ENCODE assay signal across 21 cellular contexts in the genomic region with DNA sequence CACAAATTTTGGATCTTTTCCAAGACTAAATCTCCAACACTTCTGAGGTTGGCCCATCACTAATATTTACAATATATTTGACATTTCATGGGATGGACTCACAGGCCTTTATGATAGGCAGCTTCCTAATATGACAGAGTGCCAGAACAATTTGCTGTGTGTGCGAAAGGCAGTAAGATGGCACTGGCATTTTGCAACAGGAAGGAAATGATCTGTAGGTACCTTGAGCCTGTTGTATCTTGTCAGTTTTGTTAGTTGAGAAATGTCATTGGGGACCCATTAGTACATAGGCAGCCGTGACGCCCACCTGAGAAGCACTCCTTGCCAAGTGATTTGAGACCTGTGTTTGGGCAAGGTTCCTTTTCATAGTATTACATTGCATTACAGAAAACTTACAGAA.
"Had no signal": no experiment of that assay in that cellular context is flagged by ENCODE, and none has a peak within 500 bp of the region (broad histone marks: within the 10 kb centered on the region; RNA-seq: fewer than 3 reads in every experiment).

No MANE protein-coding gene starts in this region.

- H3K27ac ChIP-seq: colonic mucosa, dorsolateral prefrontal cortex, neutrophil, ovary, thoracic aorta, upper lobe of left lung had no signal

- FAIRE-seq: astrocyte, endothelial cell of umbilical vein, islet of Langerhans had no signal

- DNase-seq: activated CD4-positive, alpha-beta T cell treated with anti-CD3 and anti-CD28 coated beads for 4 hours; activated CD4-positive, alpha-beta T cell treated with anti-CD3 and anti-CD28 coated beads, Interleukin-2, amount 50 U/mL, for 48 hours; activated CD4-positive, CD25-positive, alpha-beta regulatory T cell; activated CD8-positive, alpha-beta memory T cell treated with anti-CD3 and anti-CD28 coated beads, Interleukin-2, amount 50 U/mL, for 48 hours; activated naive CD4-positive, alpha-beta T cell; activated T-cell treated with anti-CD3 and anti-CD28 coated beads, Interleukin-2, amount 50 U/mL, for 4 hours; colonic mucosa; dorsolateral prefrontal cortex; effector memory CD8-positive, alpha-beta T cell; heart left ventricle; left cardiac atrium; ovary; right cardiac atrium; stimulated activated CD4-positive, alpha-beta T cell treated with anti-CD3 and anti-CD28 coated beads, Interleukin-4, amount 100 ng/mL, for 24 hours; stimulated activated naive CD4-positive, alpha-beta T cell treated with Interleukin-2 at 50 U/mL for 16 hours; upper lobe of left lung had no signal
